ENCODE assay signal across 11 cellular contexts in genomic region chr1:23438545-23438944, GRCh38. TPM values are rescaled to one million over a fixed set of nuclear protein-coding genes. Genes with fewer than 3 reads are reported as not detected.
"Had no signal": no experiment of that assay in that cellular context is flagged by ENCODE, and none has a peak within 500 bp of the region (broad histone marks: within the 10 kb centered on the region; RNA-seq: fewer than 3 reads in every experiment).

No MANE protein-coding gene starts in this region.

- ATAC-seq: GM23338, HCT116 had no signal

- H3K27ac ChIP-seq: GM23248 had no signal

- H2AFZ ChIP-seq: GM23248, GM23338 had no signal

- H3K4me1 ChIP-seq: HAP-1 had no signal

- H3K9ac ChIP-seq: GM23248 had no signal

- H3K4me2 ChIP-seq: GM23338 had no signal

- DNase-seq: GM23248, GOT3, H7, H9, HCEC 1CT, HFFc6 had no signal

- H3K4me3 ChIP-seq: GM23248, GM23338, HAP-1 had no signal

- H3K9me3 ChIP-seq: HAP-1 had no signal

- FAIRE-seq: H1, H54 had no signal

RNA-seq across cellular contexts. Expression of gene TCEA3, which starts 14.0 kb away (rescaled TPM):
- total RNA-seq: GM23338, H1 had no signal
- polyA plus RNA-seq: GM23338 had no signal
